Comparison of ENCODE assay signal across 25 cellular contexts in genomic region chr2:175158894-175159293, GRCh38.
"Had no signal": no experiment of that assay in that cellular context is flagged by ENCODE, and none has a peak within 500 bp of the region (broad histone marks: within the 10 kb centered on the region; RNA-seq: fewer than 3 reads in every experiment).

No MANE protein-coding gene starts in this region.

- H3K4me1 ChIP-seq: pancreas, prostate gland, right lobe of liver, upper lobe of right lung had no signal

- ATAC-seq: naive thymus-derived CD8-positive, alpha-beta T cell; natural killer cell treated with Interleukin-12 subunit alpha and Interleukin-12 subunit beta and Interleukin-15 and Interleukin-18, amount 100 ng/mL, for 72 hours; pancreas; right cardiac atrium; right lobe of liver; stimulated activated effector memory CD8-positive, alpha-beta T cell treated with anti-CD3 and anti-CD28 coated beads, Interleukin-12 subunit alpha, Interleukin-12 subunit beta, amount 100 ng/mL, for 72 hours; stimulated activated naive B cell treated with anti-CD40 and anti-IgM and Interleukin-4, amounts not matched to agents 10 μg/mL and 1 μg/mL and 100 μg/mL, for 72 hours; upper lobe of right lung had no signal

- H3K4me3 ChIP-seq: pancreas, prostate gland, right lobe of liver, sigmoid colon, stomach, thoracic aorta, thyroid gland, tibial nerve, upper lobe of right lung, uterus had no signal

- H3K9me3 ChIP-seq: neutrophil, pancreas, prostate gland, right lobe of liver, sigmoid colon, stomach, thoracic aorta, thyroid gland, tibial nerve, upper lobe of right lung, uterus had no signal

- DNase-seq: naive thymus-derived CD8-positive, alpha-beta T cell; nephron progenitor cell; nucleus accumbens; pancreas; retina; right cardiac atrium; right lobe of liver; sigmoid colon; small intestine; stimulated activated CD4-positive, alpha-beta T cell treated with anti-CD3 and anti-CD28 coated beads, Interleukin-15, amount 100 ng/mL, for 24 hours; stimulated activated CD4-positive, alpha-beta T cell treated with anti-CD3 and anti-CD28 coated beads, Interleukin-2, amount 100 ng/mL, for 24 hours; stimulated activated CD4-positive, alpha-beta T cell treated with anti-CD3 and anti-CD28 coated beads, Interleukin-2, amount 100 ng/mL, for 48 hours; stimulated activated CD4-positive, alpha-beta T cell treated with anti-CD3 and anti-CD28 coated beads, Interleukin-4, amount 100 ng/mL, for 24 hours; stimulated activated naive B cell treated with anti-CD40 and anti-IgM and Interleukin-4, amounts not matched to agents 10 μg/mL and 1 μg/mL and 100 μg/mL, for 72 hours; stimulated activated naive CD4-positive, alpha-beta T cell treated with Interleukin-2 at 50 U/mL for 16 hours; stomach; upper lobe of right lung; uterus had no signal

- H3K27me3 ChIP-seq: neutrophil, pancreas, right lobe of liver, sigmoid colon, stomach, thyroid gland, tibial nerve, upper lobe of right lung, uterus had no signal

- H3K36me3 ChIP-seq: pancreas, prostate gland, right lobe of liver, sigmoid colon, stomach, thoracic aorta, thyroid gland, tibial nerve, upper lobe of right lung, uterus had no signal

- H3K27ac ChIP-seq: neutrophil, pancreas, prostate gland, right lobe of liver, sigmoid colon, stomach, thoracic aorta, thyroid gland, tibial nerve, upper lobe of right lung, uterus had no signal

- FAIRE-seq: small intestine had no signal
